ENCODE assay signal across 34 cellular contexts in the genomic region with DNA sequence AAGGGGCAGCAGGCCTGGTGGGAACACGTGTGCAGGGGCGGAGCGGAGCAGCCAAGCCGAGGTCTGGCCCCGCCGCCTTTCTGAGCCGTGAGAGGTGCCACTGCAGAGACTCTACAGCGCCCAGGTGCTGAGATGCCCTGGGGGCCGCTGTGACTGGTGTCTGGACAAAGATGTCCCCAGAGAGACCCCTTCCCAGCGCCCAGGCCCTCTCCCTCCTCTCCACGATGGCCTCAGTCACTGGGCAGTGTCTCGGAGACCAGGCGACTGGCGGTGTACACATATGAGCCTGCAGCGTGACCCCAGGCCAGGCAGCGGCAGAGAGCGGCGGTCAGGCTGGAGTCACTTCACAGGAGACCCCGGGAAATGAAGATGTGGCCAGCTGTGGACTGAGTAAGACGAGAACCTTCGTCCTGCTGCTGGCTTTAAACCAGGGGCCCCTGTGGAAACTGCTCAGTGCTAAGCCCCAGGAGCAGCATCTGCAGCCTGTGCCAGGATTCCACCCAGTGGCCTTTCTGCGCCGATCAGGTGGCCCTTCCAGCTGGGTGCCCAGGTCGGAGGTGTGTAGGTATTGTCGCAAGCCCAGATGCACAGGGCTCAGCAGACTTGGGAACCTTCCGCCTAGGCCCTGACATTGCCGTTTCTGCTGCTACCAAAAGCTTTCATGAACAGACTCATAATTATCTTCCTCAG.
"Had no signal": no experiment of that assay in that cellular context is flagged by ENCODE, and none has a peak within 500 bp of the region (broad histone marks: within the 10 kb centered on the region; RNA-seq: fewer than 3 reads in every experiment).

No MANE protein-coding gene starts in this region.

- H3K9me3 ChIP-seq: adrenal gland, body of pancreas had no signal

- H3K4me3 ChIP-seq: adrenal gland, body of pancreas, cardiac muscle cell had no signal

- DNase-seq: activated B cell treated with CpG ODN at 0.5 μM for 24 hours; activated CD4-positive, alpha-beta memory T cell treated with anti-CD3 and anti-CD28 coated beads for 36 hours; activated CD4-positive, alpha-beta T cell treated with anti-CD3 and anti-CD28 coated beads for 4 hours; activated CD4-positive, alpha-beta T cell treated with anti-CD3 and anti-CD28 coated beads, Interleukin-2, amount 10 ng/mL, durations not matched to agents 24 days and 14 days; activated CD4-positive, alpha-beta T cell treated with anti-CD3 and anti-CD28 coated beads, Interleukin-2, amount 50 U/mL, for 1 hour; activated CD4-positive, alpha-beta T cell treated with anti-CD3 and anti-CD28 coated beads, Interleukin-2, amount 50 U/mL, for 4 hours; activated CD4-positive, CD25-positive, alpha-beta regulatory T cell treated with anti-CD3 and anti-CD28 coated beads, Interleukin-2, amount 50 U/mL, for 72 hours; activated CD8-positive, alpha-beta memory T cell treated with anti-CD3 and anti-CD28 coated beads, Interleukin-2, amount 50 U/mL, for 4 hours; activated CD8-positive, alpha-beta T cell treated with anti-CD3 and anti-CD28 coated beads for 36 hours; activated effector memory CD4-positive, alpha-beta T cell treated with anti-CD3 and anti-CD28 coated beads, Interleukin-2, amount 50 U/mL, for 16 hours; activated gamma-delta T cell treated with Interleukin-2 at 50 U/mL for 16 hours; activated naive CD4-positive, alpha-beta T cell; activated naive CD4-positive, alpha-beta T cell treated with anti-CD3 and anti-CD28 coated beads for 36 hours; activated naive CD4-positive, alpha-beta T cell treated with anti-CD3 and anti-CD28 coated beads, Interleukin-2, amount 50 U/mL, for 16 hours; activated naive CD8-positive, alpha-beta T cell treated with anti-CD3 and anti-CD28 coated beads for 36 hours; activated T-cell treated with anti-CD3 and anti-CD28 coated beads for 4 hours; activated T-cell treated with anti-CD3 and anti-CD28 coated beads, Interleukin-2, amount 50 U/mL, for 1 hour; activated T-cell treated with anti-CD3 and anti-CD28 coated beads, Interleukin-2, amount 50 U/mL, for 4 hours; activated T-cell treated with anti-CD3 and anti-CD28 coated beads, Interleukin-2, amount 50 U/mL, for 72 hours; adrenal gland; amniotic stem cell; aorta; body of pancreas; brain microvascular endothelial cell; caudate nucleus; cerebellar nuclear complex; T-helper 17 cell; T1000 had no signal

- ATAC-seq: activated CD8-positive, alpha-beta T cell treated with anti-CD3 and anti-CD28 coated beads for 36 hours; activated naive CD4-positive, alpha-beta T cell treated with anti-CD3 and anti-CD28 coated beads, Interleukin-2, amount 50 U/mL, for 72 hours; activated T-cell treated with anti-CD3 and anti-CD28 coated beads, Interleukin-2, amount 50 U/mL, for 4 hours; activated T-cell treated with anti-CD3 and anti-CD28 coated beads, Interleukin-2, amount 50 U/mL, for 72 hours; activated T-helper 17 cell treated with anti-CD3 and anti-CD28 coated beads, Interleukin-2, amount 50 U/mL, for 72 hours; body of pancreas; T-helper 17 cell had no signal

- H3K27me3 Mint-ChIP-seq: activated B cell treated with CpG ODN at 0.5 μM for 24 hours; activated CD4-positive, alpha-beta memory T cell treated with anti-CD3 and anti-CD28 coated beads for 36 hours; activated CD4-positive, alpha-beta T cell treated with anti-CD3 and anti-CD28 coated beads, Interleukin-2, amount 10 ng/mL, durations not matched to agents 24 days and 14 days; activated CD8-positive, alpha-beta T cell treated with anti-CD3 and anti-CD28 coated beads for 36 hours; activated naive CD8-positive, alpha-beta T cell treated with anti-CD3 and anti-CD28 coated beads for 36 hours; activated T-helper 17 cell treated with anti-CD3 and anti-CD28 coated beads, Interleukin-2, amount 50 U/mL, for 72 hours; central memory CD8-positive, alpha-beta T cell; T-helper 17 cell had no signal

- H3K4me1 ChIP-seq: body of pancreas had no signal

- H3K27ac Mint-ChIP-seq: activated B cell treated with CpG ODN at 0.5 μM for 24 hours; activated CD4-positive, alpha-beta memory T cell treated with anti-CD3 and anti-CD28 coated beads for 36 hours; activated CD4-positive, alpha-beta T cell treated with anti-CD3 and anti-CD28 coated beads, Interleukin-2, amount 10 ng/mL, durations not matched to agents 24 days and 14 days; activated CD8-positive, alpha-beta T cell treated with anti-CD3 and anti-CD28 coated beads for 36 hours; activated naive CD4-positive, alpha-beta T cell treated with anti-CD3 and anti-CD28 coated beads for 36 hours; activated naive CD4-positive, alpha-beta T cell treated with anti-CD3 and anti-CD28 coated beads, Interleukin-2, amount 50 U/mL, for 72 hours; activated naive CD8-positive, alpha-beta T cell treated with anti-CD3 and anti-CD28 coated beads for 36 hours; activated T-cell treated with anti-CD3 and anti-CD28 coated beads, Interleukin-2, amount 50 U/mL, for 72 hours; activated T-helper 1 cell treated with anti-CD3 and anti-CD28 coated beads, Interleukin-12 subunit alpha, Interleukin-12 subunit beta, Interleukin-2, Interleukin-4 antibody, amounts not matched to agents 30 ng/mL and 10 ng/mL and 1 ng/mL, durations not matched to agents 14 hours and 24 hours and 36 hours; activated T-helper 17 cell treated with anti-CD3 and anti-CD28 coated beads, Interleukin-2, amount 50 U/mL, for 72 hours; T-helper 17 cell had no signal

- H3K27me3 ChIP-seq: body of pancreas, brain microvascular endothelial cell, cardiac muscle cell had no signal

- H3K4me1 Mint-ChIP-seq: activated CD4-positive, alpha-beta T cell treated with anti-CD3 and anti-CD28 coated beads, Interleukin-2, amount 10 ng/mL, durations not matched to agents 24 days and 14 days; activated naive CD8-positive, alpha-beta T cell treated with anti-CD3 and anti-CD28 coated beads for 36 hours; activated T-helper 17 cell treated with anti-CD3 and anti-CD28 coated beads, Interleukin-2, amount 50 U/mL, for 72 hours had no signal

- H3K27ac ChIP-seq: adrenal gland, body of pancreas, brain microvascular endothelial cell, cardiac muscle cell, VCaP had no signal

- H3K36me3 ChIP-seq: adrenal gland, brain microvascular endothelial cell, cardiac muscle cell had no signal

- H3K36me3 Mint-ChIP-seq: activated CD4-positive, alpha-beta memory T cell treated with anti-CD3 and anti-CD28 coated beads for 36 hours; activated naive CD4-positive, alpha-beta T cell treated with anti-CD3 and anti-CD28 coated beads, Interleukin-2, amount 50 U/mL, for 72 hours; activated naive CD8-positive, alpha-beta T cell treated with anti-CD3 and anti-CD28 coated beads for 36 hours had no signal

- H3K4me3 Mint-ChIP-seq: activated B cell treated with CpG ODN at 0.5 μM for 24 hours; activated CD4-positive, alpha-beta memory T cell treated with anti-CD3 and anti-CD28 coated beads for 36 hours; activated CD4-positive, alpha-beta T cell treated with anti-CD3 and anti-CD28 coated beads, Interleukin-2, amount 10 ng/mL, durations not matched to agents 24 days and 14 days; activated CD8-positive, alpha-beta T cell treated with anti-CD3 and anti-CD28 coated beads for 36 hours; activated naive CD4-positive, alpha-beta T cell treated with anti-CD3 and anti-CD28 coated beads for 36 hours; activated naive CD8-positive, alpha-beta T cell treated with anti-CD3 and anti-CD28 coated beads for 36 hours; activated T-cell treated with anti-CD3 and anti-CD28 coated beads, Interleukin-2, amount 50 U/mL, for 4 hours; activated T-cell treated with anti-CD3 and anti-CD28 coated beads, Interleukin-2, amount 50 U/mL, for 72 hours; activated T-helper 1 cell treated with anti-CD3 and anti-CD28 coated beads, Interleukin-12 subunit alpha, Interleukin-12 subunit beta, Interleukin-2, Interleukin-4 antibody, amounts not matched to agents 30 ng/mL and 10 ng/mL and 1 ng/mL, durations not matched to agents 14 hours and 24 hours and 36 hours; activated T-helper 17 cell treated with anti-CD3 and anti-CD28 coated beads, Interleukin-2, amount 50 U/mL, for 72 hours; central memory CD8-positive, alpha-beta T cell; T-helper 17 cell had no signal

- H3K9me3 Mint-ChIP-seq: activated B cell treated with CpG ODN at 0.5 μM for 24 hours; activated CD4-positive, alpha-beta memory T cell treated with anti-CD3 and anti-CD28 coated beads for 36 hours; activated CD4-positive, alpha-beta T cell treated with anti-CD3 and anti-CD28 coated beads, Interleukin-2, amount 10 ng/mL, durations not matched to agents 24 days and 14 days; activated CD8-positive, alpha-beta T cell treated with anti-CD3 and anti-CD28 coated beads for 36 hours; activated naive CD4-positive, alpha-beta T cell treated with anti-CD3 and anti-CD28 coated beads for 36 hours; activated naive CD4-positive, alpha-beta T cell treated with anti-CD3 and anti-CD28 coated beads, Interleukin-2, amount 50 U/mL, for 72 hours; activated naive CD8-positive, alpha-beta T cell treated with anti-CD3 and anti-CD28 coated beads for 36 hours; activated T-cell treated with anti-CD3 and anti-CD28 coated beads, Interleukin-2, amount 50 U/mL, for 4 hours; activated T-cell treated with anti-CD3 and anti-CD28 coated beads, Interleukin-2, amount 50 U/mL, for 72 hours; activated T-helper 1 cell treated with anti-CD3 and anti-CD28 coated beads, Interleukin-12 subunit alpha, Interleukin-12 subunit beta, Interleukin-2, Interleukin-4 antibody, amounts not matched to agents 30 ng/mL and 10 ng/mL and 1 ng/mL, durations not matched to agents 14 hours and 24 hours and 36 hours; activated T-helper 17 cell treated with anti-CD3 and anti-CD28 coated beads, Interleukin-2, amount 50 U/mL, for 72 hours; central memory CD8-positive, alpha-beta T cell had no signal
